Comparison of ENCODE assay signal across 9 cellular contexts in the genomic region with DNA sequence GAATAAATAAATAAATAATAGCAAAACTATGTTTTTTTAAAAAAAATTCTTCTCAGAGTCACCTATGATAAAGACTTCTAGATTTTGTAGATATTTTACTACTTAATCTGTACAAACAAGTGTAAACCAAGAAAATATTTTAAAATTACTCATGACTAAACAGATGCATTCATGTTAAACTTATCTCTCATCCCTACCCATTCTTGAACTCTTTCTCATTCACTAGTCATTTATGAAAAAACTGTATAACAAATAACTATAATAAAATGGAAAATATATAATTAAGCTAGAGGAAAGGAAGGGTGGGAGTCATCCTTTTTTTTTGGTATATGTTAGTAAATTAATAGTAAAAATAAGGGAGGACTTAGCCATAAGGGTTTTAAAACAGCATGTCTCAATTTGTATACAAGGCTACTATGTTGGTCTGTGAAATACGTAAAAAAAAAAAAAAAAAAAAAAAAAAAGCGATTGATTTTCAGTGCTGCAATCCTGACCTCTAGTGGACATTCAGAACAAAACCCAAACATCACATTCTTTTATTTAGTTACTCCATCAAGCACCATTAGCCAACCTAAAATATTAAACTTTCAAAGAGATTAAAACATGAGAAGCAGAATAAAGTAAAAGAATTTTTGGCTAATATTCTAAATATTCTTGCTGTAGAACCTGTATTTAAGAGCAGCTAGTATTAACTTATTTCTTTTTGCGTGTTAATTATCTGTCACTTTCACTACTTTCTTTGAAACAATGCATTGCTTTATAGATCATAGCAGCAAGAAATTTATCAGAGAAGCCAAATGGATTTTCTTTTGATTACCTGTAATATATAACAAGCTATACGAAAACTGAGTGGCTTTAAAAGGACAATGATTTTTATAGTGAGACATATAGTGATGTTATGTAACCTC.
DNase-seq lines count a peak whose midpoint lies in the region; ATAC-seq, FAIRE-seq and TF ChIP-seq lines count a peak whose summit lies in the region.
"Had no signal": no experiment of that assay in that cellular context is flagged by ENCODE, and none has a peak within 500 bp of the region (broad histone marks: within the 10 kb centered on the region; RNA-seq: fewer than 3 reads in every experiment).

No MANE protein-coding gene starts in this region.

- TF ChIP-seq POLR2A in uterus (IDR thresholded peaks at IDR 0.05): no peak

- no peak for ATAC-seq in HG03460 (IDR thresholded peaks at IDR 0.05; ENCODE audit: unreplicated experiment)

- dilution Hi-C loops in keratinocyte (cut with MboI; ENCODE audit: extremely low pct_ligation_motif_present, low sequenced_read_pairs): loop anchor here (25.0 kb wide), 1 partner anchor 482 kb away; no protein-coding TSS in a partner anchor

- H3K9ac ChIP-seq in keratinocyte (ENCODE audit: control insufficient read depth, extremely low read depth, insufficient read depth, low read length): no peak overlapping the region

- DNase-seq in cardiac muscle cell (ENCODE audit: low read depth in 1 of 2, low spot score in 1 of 2) (peak; percentile 53 to 70), cardiac septum (ENCODE audit: low spot score) (no peak), NCI-H2171 treated with DMSO at 0.1 percent for 48 hours (lab: John Stamatoyannopoulos, UW) (peak; percentile 79), astrocyte of the spinal cord (ENCODE audit: low read depth, low spot score) (peak; percentile 56), keratinocyte (ENCODE audit: low read depth, low spot score) (peak; percentile 7), uterus (no peak)
- no peak for DNase-seq in stimulated activated CD4-positive, alpha-beta T cell treated with anti-CD3 and anti-CD28 coated beads, Interleukin-4, amount 100 ng/mL, for 4 hours
- DNase-seq: activated naive CD8-positive, alpha-beta T cell treated with anti-CD3 and anti-CD28 coated beads, Interleukin-2, amount 10 ng/mL, durations not matched to agents 7 days and 5 days had no signal

- H4K20me1 ChIP-seq in keratinocyte (ENCODE audit: control insufficient read depth, extremely low read depth, insufficient read depth, low read length): no peaks in the 10 kb centered on the region

- in situ Hi-C loops in astrocyte of the spinal cord (cut with HindIII; ENCODE audit: low sequenced_read_pairs): loop anchor here (25.0 kb wide), 1 partner anchor 482 kb away; no protein-coding TSS in a partner anchor

- H3K27me3 ChIP-seq in cardiac muscle cell (no peaks in the 10 kb centered on the region), keratinocyte (ENCODE audit: control insufficient read depth, extremely low read depth, insufficient read depth, low read length) (no peaks in the 10 kb centered on the region), uterus (no peaks in the 10 kb centered on the region)

- no peaks in the 10 kb centered on the region for H3K9me3 ChIP-seq in cardiac muscle cell (ENCODE audit: low read depth)
- no peaks in the 10 kb centered on the region for H3K9me3 ChIP-seq in keratinocyte (ENCODE audit: control insufficient read depth, low read depth, low read length)
- H3K9me3 ChIP-seq in uterus: no peaks in the 10 kb centered on the region

- intact Hi-C loops in cardiac septum (cut with DNase I) (loop anchor here (2.0 to 5.0 kb wide), 2 partner anchors 481 to 647 kb away; no protein-coding TSS in a partner anchor), uterus (cut with DNase I; ENCODE audit: low total_unique reads) (no loop called here)

- H3K36me3 ChIP-seq in cardiac muscle cell: no peaks in the 10 kb centered on the region
- H3K36me3 ChIP-seq in keratinocyte (ENCODE audit: control insufficient read depth in 2 of 2, extremely low read depth in 1 of 2, insufficient read depth in 2 of 2, low read length in 2 of 2): no peaks in the 10 kb centered on the region
- peaks cover 0 to 3% of the 10 kb centered on the region in 2 donors for H3K36me3 ChIP-seq in uterus

- H3K4me2 ChIP-seq in keratinocyte (ENCODE audit: control insufficient read depth, extremely low read depth, insufficient read depth, low read depth, low read length): no peak overlapping the region

- H3K4me1 ChIP-seq in cardiac muscle cell (ENCODE audit: low read depth): peaks cover 11% of the 10 kb centered on the region
- H3K4me1 ChIP-seq in keratinocyte (ENCODE audit: control insufficient read depth, extremely low read depth, insufficient read depth, low read length): no peaks in the 10 kb centered on the region
- H3K4me1 ChIP-seq in uterus: no peaks in the 10 kb centered on the region

- H3K9me1 ChIP-seq in keratinocyte (ENCODE audit: control insufficient read depth, extremely low read depth, insufficient read depth, low read length): no peaks in the 10 kb centered on the region

- no peaks in the 10 kb centered on the region for H3K79me2 ChIP-seq in keratinocyte (ENCODE audit: control insufficient read depth, insufficient read depth, low read length)

- TF ChIP-seq CTCF in cardiac muscle cell (IDR thresholded peaks at IDR 0.05; ENCODE audit: low read depth, low read length) (peak; percentile 57), astrocyte of the spinal cord (IDR thresholded peaks at IDR 0.05; ENCODE audit: low read depth, low read length) (peak; percentile 54), keratinocyte (optimal IDR thresholded peaks at IDR 0.05 in 1 of 3, IDR thresholded peaks at IDR 0.05 in 1 of 3, conservative IDR thresholded peaks at IDR 0.05 in 1 of 3; ENCODE audit: extremely low read depth in 1 of 3, insufficient read depth in 2 of 3, low read length in 3 of 3) (peak in 2 of 3 experiments; percentile 37 to 42), uterus (IDR thresholded peaks at IDR 0.05) (peak; percentile 33 to 60 (median 49))

- H3K4me3 ChIP-seq in cardiac muscle cell (no peak overlapping the region), astrocyte of the spinal cord (ENCODE audit: low read depth, low read length) (no peak overlapping the region), keratinocyte (ENCODE audit: control insufficient read depth in 2 of 3, extremely low read depth in 1 of 3, insufficient read depth in 2 of 3, low read depth in 1 of 3, low read length in 3 of 3) (no peak overlapping the region), uterus (no peak overlapping the region)

- H3K27ac ChIP-seq in cardiac muscle cell (no peak overlapping the region), keratinocyte (ENCODE audit: control insufficient read depth, insufficient read depth, low read length) (no peak overlapping the region), uterus (no peak overlapping the region)

- FAIRE-seq in keratinocyte (lab: Jason Lieb, UNC): no peak

- H2AFZ ChIP-seq in keratinocyte (ENCODE audit: control insufficient read depth, low read length): no peak overlapping the region

Comparison
In these comparisons a context has a peak if more than half of its experiments do, and no peak if none do; other contexts are left out.
1. DNase-seq: peak in cardiac muscle cell (2 of 2), NCI-H2171 treated with DMSO at 0.1 percent for 48 hours (single experiment), astrocyte of the spinal cord (single experiment) and keratinocyte (single experiment); none in cardiac septum (single experiment), uterus (0 of 2) and stimulated activated CD4-positive, alpha-beta T cell treated with anti-CD3 and anti-CD28 coated beads, Interleukin-4, amount 100 ng/mL, for 4 hours (0 of 2).
2. Peak in every context shown above with its lines, with median percentiles within 50 percentile points of each other: CTCF ChIP-seq.